ENCODE assay signal across 8 cellular contexts in the genomic region with DNA sequence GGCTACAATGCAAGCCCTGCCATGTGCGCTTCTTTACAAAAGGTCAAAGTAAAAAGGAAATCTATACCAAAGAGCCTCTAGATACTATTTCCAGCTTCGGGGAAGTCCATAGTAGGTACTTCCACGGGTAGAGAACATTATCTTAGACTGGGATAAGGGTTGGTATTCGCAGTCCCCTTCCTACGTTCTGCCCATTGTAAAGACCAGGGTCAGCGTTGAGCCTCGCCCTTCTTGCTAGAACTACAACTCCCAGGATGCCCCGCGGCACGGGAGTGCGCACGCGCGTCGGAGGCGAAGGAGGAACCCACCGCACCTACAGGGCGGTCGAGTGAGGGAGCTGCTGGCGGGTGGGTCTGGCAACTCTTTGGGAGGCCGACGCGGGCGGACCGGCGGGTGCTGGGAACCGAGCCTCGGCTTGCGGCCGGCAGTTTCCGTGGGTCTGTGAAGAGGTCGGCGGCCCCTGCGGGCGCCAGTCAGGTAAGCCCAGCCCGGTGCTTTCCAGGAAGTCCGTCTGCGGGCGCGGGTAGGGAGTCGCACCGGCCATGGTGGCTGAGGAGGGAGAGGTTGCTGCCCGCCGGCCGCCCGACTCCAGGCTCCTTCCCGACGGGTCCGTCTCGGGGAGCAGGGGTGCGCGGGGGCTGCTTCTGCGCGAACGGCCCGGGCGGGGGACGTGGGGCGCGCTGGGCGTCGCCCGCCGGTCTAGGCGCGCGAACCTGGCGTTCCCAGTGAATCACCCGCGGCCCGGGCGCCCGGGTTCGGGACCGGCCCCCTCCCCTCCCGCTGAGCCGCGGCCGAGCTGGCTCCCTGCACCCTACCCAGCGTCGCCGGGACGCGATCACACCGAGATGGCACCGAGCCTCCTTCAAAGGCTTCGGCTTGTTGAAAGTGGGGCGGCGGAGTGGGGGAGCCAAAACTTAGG. TPM values are rescaled to one million over a fixed set of nuclear protein-coding genes. Genes with fewer than 3 reads are reported as not detected.
DNase-seq lines count a peak whose midpoint lies in the region; FAIRE-seq and TF ChIP-seq lines count a peak whose summit lies in the region.

A gene (plus strand): TSS at position 294 of the 919 bp plus-strand sequence. CDS start 33,232 bp downstream, outside the sequence.

- no peaks in the 10 kb centered on the region for H3F3A ChIP-seq in Loucy (ENCODE audit: low read depth)

- peak within 1 kb of the TSS; percentile 41 for H2BK12ac ChIP-seq in neuronal stem cell (ENCODE audit: low read length)

- WGBS in neuronal stem cell (ENCODE audit: extremely low coverage in 2 of 2, insufficient read length in 2 of 2, insufficient replicate concordance in 1 of 2), 2 donors: no CpG with 5 or more reads among the region's 89 CpGs

- H3K36me3 ChIP-seq in ES-I3 (ENCODE audit: insufficient read depth, low read length) (no peaks in the 10 kb centered on the region), H7 (replicated peaks; ENCODE audit: control insufficient read depth, insufficient read depth, low read length) (no peaks in the 10 kb centered on the region), Loucy (ENCODE audit: insufficient read depth, low read length) (no peaks in the 10 kb centered on the region), neuronal stem cell (replicated peaks in 1 of 2; ENCODE audit: control insufficient read depth in 2 of 2, insufficient read depth in 2 of 2, low read length in 2 of 2) (no peaks in the 10 kb centered on the region), subcutaneous abdominal adipose tissue (ENCODE audit: control insufficient read depth in 5 of 5, insufficient read depth in 5 of 5, low read length in 5 of 5) (no peaks in the 10 kb centered on the region)

- peak within 1 kb of the TSS; percentile 72 for H2BK120ac ChIP-seq in neuronal stem cell (ENCODE audit: low read depth, low read length)

- H2AK5ac ChIP-seq in neuronal stem cell (ENCODE audit: low read depth, low read length): no peak within 1 kb of the TSS

- peaks cover 49% of the 10 kb centered on the region for H3K79me2 ChIP-seq in Loucy (ENCODE audit: insufficient read depth, low read length)

- H3K9me3 ChIP-seq in ES-I3 (ENCODE audit: control insufficient read depth, insufficient read depth, low read length): no peaks in the 10 kb centered on the region
- H3K9me3 ChIP-seq in Loucy (ENCODE audit: insufficient read depth, low read depth, low read length): no peaks in the 10 kb centered on the region
- H3K9me3 ChIP-seq in neuronal stem cell (replicated peaks in 1 of 2; ENCODE audit: control insufficient read depth in 2 of 2, insufficient read depth in 1 of 2, low read depth in 1 of 2, low read length in 2 of 2): no peaks in the 10 kb centered on the region
- no peaks in the 10 kb centered on the region for H3K9me3 ChIP-seq in subcutaneous abdominal adipose tissue (ENCODE audit: control insufficient read depth in 5 of 5, low read length in 5 of 5)

- FAIRE-seq in frontal cortex (lab: Jason Lieb, UNC): no peak

- peaks cover 6% of the 10 kb centered on the region for H3K79me1 ChIP-seq in neuronal stem cell (ENCODE audit: low read depth, low read length)

- H3K4ac ChIP-seq in neuronal stem cell (ENCODE audit: low read length): no peak within 1 kb of the TSS

- peak within 1 kb of the TSS; percentile 89 for H3K4me3 Mint-ChIP-seq in activated naive CD4-positive, alpha-beta T cell treated with anti-CD3 and anti-CD28 coated beads for 36 hours

- peak within 1 kb of the TSS; percentile 88 for H3K4me2 ChIP-seq in Loucy (ENCODE audit: low read depth, low read length, poor library complexity, severe bottlenecking)
- H3K4me2 ChIP-seq in neuronal stem cell (ENCODE audit: insufficient read depth, low read length, poor library complexity, severe bottlenecking): peak within 1 kb of the TSS; percentile 78

- H3K36me3 Mint-ChIP-seq in activated naive CD4-positive, alpha-beta T cell treated with anti-CD3 and anti-CD28 coated beads for 36 hours (ENCODE audit: low read depth): peaks cover 1% of the 10 kb centered on the region

- peak within 1 kb of the TSS; percentile 88 for H2AFZ ChIP-seq in Loucy (ENCODE audit: low read length)
- peak within 1 kb of the TSS; percentile 97 for H2AFZ ChIP-seq in neuronal stem cell (ENCODE audit: low read length)

- no peak within 1 kb of the TSS for H4K91ac ChIP-seq in neuronal stem cell (ENCODE audit: low read depth, low read length, poor library complexity)

- TF ChIP-seq CTCF in Loucy (conservative IDR thresholded peaks at IDR 0.05; ENCODE audit: low read length): no peak

- CTCF ChIA-PET in activated naive CD4-positive, alpha-beta T cell treated with anti-CD3 and anti-CD28 coated beads for 36 hours (lab: Charles Lee): interaction anchor here (1.1 kb wide), 1 partner anchor 49 kb away, joined by 3 read pairs; no protein-coding TSS in a partner anchor

- H3K27me3 Mint-ChIP-seq in activated naive CD4-positive, alpha-beta T cell treated with anti-CD3 and anti-CD28 coated beads for 36 hours (ENCODE audit: low read depth): no peaks in the 10 kb centered on the region

- no peaks in the 10 kb centered on the region for H3K9me3 Mint-ChIP-seq in activated naive CD4-positive, alpha-beta T cell treated with anti-CD3 and anti-CD28 coated beads for 36 hours

- peak within 1 kb of the TSS; percentile 98 for H3K18ac ChIP-seq in neuronal stem cell (ENCODE audit: low read length)

- peaks cover 8% of the 10 kb centered on the region; the same call in 1 of the 2 replicates for H3K4me1 ChIP-seq in ES-I3 (ENCODE audit: insufficient read depth, low read length)
- H3K4me1 ChIP-seq in Loucy (ENCODE audit: insufficient read depth, low read length, poor library complexity, severe bottlenecking): peaks cover 35% of the 10 kb centered on the region
- peaks cover 0 to 6% of the 10 kb centered on the region in 2 donors for H3K4me1 ChIP-seq in neuronal stem cell (ENCODE audit: control insufficient read depth in 2 of 2, insufficient read depth in 1 of 2, low read depth in 1 of 2, low read length in 2 of 2)
- H3K4me1 ChIP-seq in subcutaneous abdominal adipose tissue (ENCODE audit: control insufficient read depth in 5 of 5, insufficient read depth in 5 of 5, low read length in 5 of 5): peaks cover 2 to 30% (median 22%) of the 10 kb centered on the region in 5 donors

- H3K27me3 ChIP-seq in H7 (ENCODE audit: control insufficient read depth, insufficient read depth, low read length) (no peaks in the 10 kb centered on the region), Loucy (ENCODE audit: insufficient read depth, low read length, poor library complexity, severe bottlenecking) (no peaks in the 10 kb centered on the region), neuronal stem cell (ENCODE audit: control insufficient read depth in 3 of 3, insufficient read depth in 3 of 3, low read depth in 1 of 3, low read length in 3 of 3) (peaks cover 0 to 6% (median 0%) of the 10 kb centered on the region in 3 experiments), subcutaneous abdominal adipose tissue (ENCODE audit: control insufficient read depth in 5 of 5, insufficient read depth in 4 of 5, low read length in 5 of 5) (no peaks in the 10 kb centered on the region)

- H3K4me1 Mint-ChIP-seq in activated naive CD4-positive, alpha-beta T cell treated with anti-CD3 and anti-CD28 coated beads for 36 hours (ENCODE audit: low read depth): peaks cover 39% of the 10 kb centered on the region

- peaks cover 38% of the 10 kb centered on the region for H4K20me1 ChIP-seq in Loucy (ENCODE audit: insufficient read depth, low read length, poor library complexity, severe bottlenecking)

- peak within 1 kb of the TSS; percentile 83 for H3K27ac Mint-ChIP-seq in activated naive CD4-positive, alpha-beta T cell treated with anti-CD3 and anti-CD28 coated beads for 36 hours

- DNase-seq in H7 (peak; percentile 95), SK-N-DZ (ENCODE audit: low spot score) (peak; percentile 92), frontal cortex (ENCODE audit: low spot score in 2 of 2) (peak; percentile 89 to 90), neuronal stem cell (ENCODE audit: low spot score) (peak; percentile 92)
- peak; percentile 91 for DNase-seq in activated naive CD4-positive, alpha-beta T cell treated with anti-CD3 and anti-CD28 coated beads for 36 hours

- H3K9ac ChIP-seq in ES-I3 (ENCODE audit: low read depth, low read length) (peak within 1 kb of the TSS; percentile 62), Loucy (ENCODE audit: low read depth, low read length, poor library complexity, severe bottlenecking) (peak within 1 kb of the TSS; percentile 71), neuronal stem cell (ENCODE audit: low read depth, low read length, poor library complexity) (peak within 1 kb of the TSS; percentile 84), subcutaneous abdominal adipose tissue (ENCODE audit: low read length in 5 of 5) (peak within 1 kb of the TSS; percentile 91 to 97 (median 92))

- peak within 1 kb of the TSS; percentile 75 for H2BK5ac ChIP-seq in neuronal stem cell (ENCODE audit: low read length)

- peak within 1 kb of the TSS; percentile 85 for H2BK15ac ChIP-seq in neuronal stem cell (ENCODE audit: low read length)

- peak within 1 kb of the TSS; percentile 71 for H3K14ac ChIP-seq in neuronal stem cell (ENCODE audit: low read length)

- intact Hi-C loops in activated naive CD4-positive, alpha-beta T cell treated with anti-CD3 and anti-CD28 coated beads for 36 hours (cut with micrococcal nuclease): loop anchor here (1.0 to 5.0 kb wide), 7 partner anchors 9 to 178 kb away; a partner anchor contains a TSS

- no peaks in the 10 kb centered on the region for H3K9me2 ChIP-seq in Loucy (replicated peaks; ENCODE audit: low read depth, low read length)

- peak within 1 kb of the TSS; percentile 43 for H4K8ac ChIP-seq in neuronal stem cell (ENCODE audit: low read depth, low read length)

- H3K4me3 ChIP-seq in H7 (ENCODE audit: insufficient read depth, low read depth, low read length) (peak within 1 kb of the TSS; percentile 88), Loucy (ENCODE audit: low read length, poor library complexity, severe bottlenecking) (peak within 1 kb of the TSS; percentile 81), neuronal stem cell (ENCODE audit: low read length in 2 of 2) (peak within 1 kb of the TSS; percentile 66 to 93), subcutaneous abdominal adipose tissue (ENCODE audit: low read depth in 1 of 5, low read length in 5 of 5) (peak within 1 kb of the TSS; percentile 81 to 96 (median 95))

- H3K23ac ChIP-seq in neuronal stem cell (ENCODE audit: low read depth, low read length, poor library complexity): peak within 1 kb of the TSS; percentile 100

- peak within 1 kb of the TSS; percentile 49 for H3K27ac ChIP-seq in neuronal stem cell (replicated peaks; ENCODE audit: low read length)
- peak within 1 kb of the TSS; percentile 95 for H3K27ac ChIP-seq in subcutaneous abdominal adipose tissue (ENCODE audit: low read depth, low read length)

RNA-seq across cellular contexts. Expression of the gene that starts here (rescaled TPM):
- 28.4 and 35.6 TPM in 2 replicates for total RNA-seq in H7 (2014; rRNA removed; shearing (Covaris generic))
- polyA plus RNA-seq in SK-N-DZ (2014; cell fraction: cytosol; rRNA removed): 12.3 and 12.5 TPM in 2 replicates
- 3.1 and 11.6 TPM in 2 replicates for polyA plus RNA-seq in SK-N-DZ (2014; cell fraction: nucleus; rRNA removed)
- total RNA-seq in activated naive CD4-positive, alpha-beta T cell treated with anti-CD3 and anti-CD28 coated beads for 36 hours: 10 to 100 TPM; 45.9 to 52.8 TPM
- 76.2 TPM for total RNA-seq in frontal cortex
- 9.9 TPM for polyA plus RNA-seq in neuronal stem cell (2013, experiment 1 of 2)
- polyA plus RNA-seq in neuronal stem cell (2013, experiment 2 of 2): 10.7 TPM

Comparison
In these comparisons a context has a peak if more than half of its experiments do, and no peak if none do; other contexts are left out.
1. Peak in every context shown above with its lines: DNase-seq, H3K4me3 ChIP-seq and H3K27ac ChIP-seq.